ENCODE assay signal across 7 cellular contexts in the genomic region with DNA sequence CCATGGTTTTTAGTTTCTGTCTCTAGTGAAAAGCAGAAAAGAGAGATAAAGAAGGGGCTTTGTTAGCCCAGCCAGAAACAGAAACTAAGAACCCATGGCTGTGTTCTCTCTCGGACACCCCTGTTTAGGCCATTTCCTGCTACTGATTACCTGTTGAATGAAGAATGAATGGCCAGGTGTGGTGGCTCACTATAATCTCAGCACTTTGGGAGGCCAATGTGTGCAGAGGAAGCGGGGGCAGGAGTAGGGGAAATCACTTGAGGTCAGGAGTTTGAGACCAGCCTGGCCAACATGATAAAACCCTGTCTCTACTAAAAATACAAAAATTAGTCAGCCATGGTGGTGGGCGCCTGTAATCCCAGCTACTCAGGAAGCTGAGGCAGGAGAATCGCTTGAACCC.
DNase-seq lines count a peak whose midpoint lies in the region; ATAC-seq, FAIRE-seq and TF ChIP-seq lines count a peak whose summit lies in the region.
"Not testable (repeated sequence)": the region's sequence is repeated elsewhere in the genome, so short reads cannot be mapped to it uniquely, and the experiment has no call there.

No MANE protein-coding gene starts in this region.

- H3K9ac ChIP-seq in GM23248; endothelial cell of umbilical vein (replicated peaks; ENCODE audit: extremely low read depth, insufficient read depth, low read length): not testable (repeated sequence)
- peak overlapping the region; percentile 18; the same call in 1 of the 2 replicates for H3K9ac ChIP-seq in SU-DHL-6 (ENCODE audit: low read length)

- H3K27me3 ChIP-seq in GM23248 (replicated peaks; ENCODE audit: insufficient read depth); SU-DHL-6 (ENCODE audit: low read length); endothelial cell of umbilical vein (ENCODE audit: control insufficient read depth in 2 of 2, insufficient read depth in 2 of 2, low read length in 2 of 2): not testable (repeated sequence)

- in situ Hi-C loops in GM23248 (cut with MboI): not testable (repeated sequence)

- H3K4me2 ChIP-seq in GM23248 (ENCODE audit: unreplicated experiment): not testable (repeated sequence)
- peak overlapping the region; percentile 43 for H3K4me2 ChIP-seq in SU-DHL-6 (ENCODE audit: low read depth, low read length, poor library complexity, severe bottlenecking)
- H3K4me2 ChIP-seq in endothelial cell of umbilical vein (ENCODE audit: insufficient read depth, low read length): peak overlapping the region; percentile 54

- not testable (repeated sequence) for TF ChIP-seq POLR2A in endothelial cell of umbilical vein (IDR thresholded peaks at IDR 0.05; ENCODE audit: low read depth, low read length)

- 88 to 91% methylated on average over 4 of the region's 4 CpGs for WGBS in GM23248 (ENCODE audit: low coverage in 1 of 2, low lambda C conversion rate in 2 of 2, missing lambda C conversion rate in 2 of 2), 2 experiments

- not testable (repeated sequence) for TF ChIP-seq CTCF in SU-DHL-6 (IDR thresholded peaks at IDR 0.05; ENCODE audit: insufficient read depth, low read length, poor library complexity, severe bottlenecking); endothelial cell of umbilical vein (IDR thresholded peaks at IDR 0.05; ENCODE audit: extremely low read depth in 1 of 2, insufficient read depth in 1 of 2, low read depth in 1 of 2, low read length in 2 of 2)

- not testable (repeated sequence) for H3K4me3 ChIP-seq in GM23248; SU-DHL-6 (ENCODE audit: insufficient read depth, low read length, poor library complexity, severe bottlenecking); endothelial cell of umbilical vein (replicated peaks in 1 of 3; ENCODE audit: insufficient read depth in 1 of 3, low read depth in 1 of 3, low read length in 3 of 3)

- peak; percentile 72 for ATAC-seq in GM18502 (IDR thresholded peaks at IDR 0.05; ENCODE audit: poor library complexity, unreplicated experiment)
- peak; percentile 72 for ATAC-seq in GM19438 (IDR thresholded peaks at IDR 0.05; ENCODE audit: low read depth, unreplicated experiment)
- peak; percentile 77 for ATAC-seq in HG02981 (IDR thresholded peaks at IDR 0.05; ENCODE audit: unreplicated experiment)
- peak; percentile 79 for ATAC-seq in HG03432 (IDR thresholded peaks at IDR 0.05; ENCODE audit: unreplicated experiment)

- H3F3A ChIP-seq in GM23248 (ENCODE audit: insufficient read depth): not testable (repeated sequence)
- peaks cover 46% of the 10 kb centered on the region for H3F3A ChIP-seq in SU-DHL-6 (ENCODE audit: insufficient read depth)

- not testable (repeated sequence) for DNase-seq in GM23248; endothelial cell of umbilical vein (ENCODE audit: low read depth, low spot score)

- dilution Hi-C loops in endothelial cell of umbilical vein (cut with MboI; ENCODE audit: extremely low pct_ligation_motif_present, low sequenced_read_pairs): not testable (repeated sequence)

- H3K9me3 ChIP-seq in GM23248 (ENCODE audit: low read depth); SU-DHL-6 (ENCODE audit: insufficient read depth, low read length); endothelial cell of umbilical vein (replicated peaks; ENCODE audit: control insufficient read depth, insufficient read depth, low read length): not testable (repeated sequence)

- not testable (repeated sequence) for BruUV-seq in endothelial cell of umbilical vein (replicated peaks; lab: Mats Ljungman, UMichigan)

- not testable (repeated sequence) for FAIRE-seq in endothelial cell of umbilical vein (lab: Jason Lieb, UNC)

- POLR2A ChIA-PET in endothelial cell of umbilical vein (lab: Charles Lee): not testable (repeated sequence)

- H3K36me3 ChIP-seq in GM23248 (ENCODE audit: low read depth); SU-DHL-6 (ENCODE audit: low read length); endothelial cell of umbilical vein (ENCODE audit: control insufficient read depth in 2 of 2, extremely low read depth in 1 of 2, insufficient read depth in 2 of 2, low read length in 2 of 2): not testable (repeated sequence)

- H3K4me1 ChIP-seq in GM23248 (ENCODE audit: insufficient read depth): not testable (repeated sequence)
- peaks cover 14% of the 10 kb centered on the region for H3K4me1 ChIP-seq in endothelial cell of umbilical vein (ENCODE audit: control insufficient read depth, extremely low read depth, insufficient read depth, low read length)

- intact Hi-C loops in endothelial cell of umbilical vein (cut with micrococcal nuclease): loop anchor here (2.0 kb wide), 1 partner anchor 418 kb away; no protein-coding TSS in a partner anchor

- H3K9me1 ChIP-seq in endothelial cell of umbilical vein (replicated peaks; ENCODE audit: control insufficient read depth, extremely low read depth, insufficient read depth, low read length): not testable (repeated sequence)

- not testable (repeated sequence) for H3K9me2 ChIP-seq in GM23248 (ENCODE audit: insufficient read depth); SU-DHL-6 (replicated peaks; ENCODE audit: insufficient read depth, low read length)

- CTCF ChIA-PET in endothelial cell of umbilical vein (lab: Charles Lee): interaction anchor here (1.2 kb wide), 1 partner anchor 78 kb away, joined by 3 read pairs; no protein-coding TSS in a partner anchor

- H3K79me2 ChIP-seq in GM23248 (ENCODE audit: insufficient read depth); SU-DHL-6 (ENCODE audit: insufficient read depth, low read length); endothelial cell of umbilical vein (ENCODE audit: control insufficient read depth, insufficient read depth, low read length): not testable (repeated sequence)

- not testable (repeated sequence) for H3K27ac ChIP-seq in GM23248
- peak overlapping the region; percentile 99 for H3K27ac ChIP-seq in SU-DHL-6 (ENCODE audit: low read depth, low read length)
- peak overlapping the region; percentile 30 for H3K27ac ChIP-seq in endothelial cell of umbilical vein (ENCODE audit: insufficient read depth, low read depth, low read length)

- H2AFZ ChIP-seq in GM23248: 0 out of 2 replicates have a peak overlapping the region, but pooled peaks have one; percentile 45
- H2AFZ ChIP-seq in SU-DHL-6 (ENCODE audit: low read depth, low read length, severe bottlenecking): peak overlapping the region; percentile 49
- not testable (repeated sequence) for H2AFZ ChIP-seq in endothelial cell of umbilical vein (ENCODE audit: low read depth, low read length)

- not testable (repeated sequence) for H4K20me1 ChIP-seq in GM23248 (ENCODE audit: insufficient read depth); SU-DHL-6 (ENCODE audit: low read depth, low read length); endothelial cell of umbilical vein (replicated peaks; ENCODE audit: control insufficient read depth, extremely low read depth, insufficient read depth, low read length)
